Comparison of ENCODE assay signal across 31 cellular contexts in the genomic region with DNA sequence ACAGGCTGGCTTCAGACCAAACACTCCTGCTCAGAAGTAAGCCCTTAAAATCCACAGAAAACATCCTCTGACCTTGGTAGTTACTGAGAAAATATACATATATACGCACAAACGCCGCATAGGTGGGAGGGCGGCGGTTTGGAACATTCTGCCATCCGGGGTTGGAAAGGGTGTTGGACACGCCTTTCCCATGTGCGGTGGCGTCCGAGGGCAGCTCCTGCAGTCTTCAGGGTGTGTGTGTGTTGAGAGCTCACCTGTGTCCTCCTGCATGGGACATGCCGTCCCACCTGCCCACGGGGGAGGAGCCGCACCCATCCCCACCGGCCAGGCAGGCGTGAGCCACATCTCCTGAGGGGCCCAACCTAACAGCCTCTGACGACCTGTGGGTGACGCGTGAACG.
"Had no signal": no experiment of that assay in that cellular context is flagged by ENCODE, and none has a peak within 500 bp of the region (broad histone marks: within the 10 kb centered on the region; RNA-seq: fewer than 3 reads in every experiment).

No MANE protein-coding gene starts in this region.

- H3K9me3 Mint-ChIP-seq: activated CD4-positive, alpha-beta memory T cell treated with anti-CD3 and anti-CD28 coated beads for 36 hours; activated CD4-positive, alpha-beta T cell treated with anti-CD3 and anti-CD28 coated beads, Interleukin-2, amount 10 ng/mL, durations not matched to agents 24 days and 14 days; activated naive CD4-positive, alpha-beta T cell treated with anti-CD3 and anti-CD28 coated beads, Interleukin-2, amount 10 ng/mL, durations not matched to agents 7 days and 5 days; activated naive CD8-positive, alpha-beta T cell treated with anti-CD3 and anti-CD28 coated beads, Interleukin-2, amount 10 ng/mL, durations not matched to agents 7 days and 5 days; nephron; stimulated activated naive CD8-positive, alpha-beta T cell treated with anti-CD3 and anti-CD28 coated beads, Interleukin-15, amount 100 ng/mL, for 72 hours; T-helper 1 cell treated with Interleukin-12 subunit alpha and Interleukin-12 subunit beta and Interleukin-4 antibody, amounts not matched to agents 30 μg/mL and 1 μg/mL, for 36 hours; type B pancreatic cell had no signal

- H3K27me3 Mint-ChIP-seq: activated CD4-positive, alpha-beta T cell treated with anti-CD3 and anti-CD28 coated beads, Interleukin-2, amount 10 ng/mL, durations not matched to agents 24 days and 14 days had no signal

- H3K36me3 ChIP-seq: ascending aorta, cardiac muscle cell, colonic mucosa, sigmoid colon, WERI-Rb-1 had no signal

- H3K36me3 Mint-ChIP-seq: activated CD4-positive, alpha-beta memory T cell treated with anti-CD3 and anti-CD28 coated beads for 36 hours; activated naive CD4-positive, alpha-beta T cell treated with anti-CD3 and anti-CD28 coated beads, Interleukin-2, amount 10 ng/mL, durations not matched to agents 7 days and 5 days; activated naive CD8-positive, alpha-beta T cell treated with anti-CD3 and anti-CD28 coated beads, Interleukin-2, amount 10 ng/mL, durations not matched to agents 7 days and 5 days; brain; memory B cell; stimulated activated memory B cell treated with anti-CD40 and anti-IgM and Interleukin-4, amounts not matched to agents 10 μg/mL and 1 μg/mL and 100 μg/mL, for 72 hours; type B pancreatic cell had no signal

- H3K9me3 ChIP-seq: ascending aorta, colonic mucosa, psoas muscle, sigmoid colon had no signal

- H3K27ac Mint-ChIP-seq: activated CD4-positive, alpha-beta memory T cell treated with anti-CD3 and anti-CD28 coated beads for 36 hours; activated CD4-positive, alpha-beta T cell treated with anti-CD3 and anti-CD28 coated beads, Interleukin-2, amount 10 ng/mL, durations not matched to agents 24 days and 14 days; activated naive CD4-positive, alpha-beta T cell treated with anti-CD3 and anti-CD28 coated beads, Interleukin-2, amount 10 ng/mL, durations not matched to agents 7 days and 5 days; activated naive CD8-positive, alpha-beta T cell treated with anti-CD3 and anti-CD28 coated beads, Interleukin-2, amount 10 ng/mL, durations not matched to agents 7 days and 5 days; brain; memory B cell; nephron; stimulated activated memory B cell treated with anti-CD40 and anti-IgM and Interleukin-4, amounts not matched to agents 10 μg/mL and 1 μg/mL and 100 μg/mL, for 72 hours; stimulated activated naive CD8-positive, alpha-beta T cell treated with anti-CD3 and anti-CD28 coated beads, Interleukin-15, amount 100 ng/mL, for 72 hours; T-helper 1 cell treated with Interleukin-12 subunit alpha and Interleukin-12 subunit beta and Interleukin-4 antibody, amounts not matched to agents 30 μg/mL and 1 μg/mL, for 36 hours; type B pancreatic cell had no signal

- H3K27me3 ChIP-seq: ascending aorta had no signal

- H3K79me2 ChIP-seq: parathyroid adenoma had no signal

- H3K4me3 ChIP-seq: ascending aorta, cardiac muscle cell, colonic mucosa, psoas muscle, sigmoid colon had no signal

- H3K9ac ChIP-seq: parathyroid adenoma had no signal

- H2AFZ ChIP-seq: parathyroid adenoma had no signal

- H3K4me3 Mint-ChIP-seq: activated CD4-positive, alpha-beta memory T cell treated with anti-CD3 and anti-CD28 coated beads for 36 hours; activated CD4-positive, alpha-beta T cell treated with anti-CD3 and anti-CD28 coated beads, Interleukin-2, amount 10 ng/mL, durations not matched to agents 24 days and 14 days; activated naive CD4-positive, alpha-beta T cell treated with anti-CD3 and anti-CD28 coated beads, Interleukin-2, amount 10 ng/mL, durations not matched to agents 7 days and 5 days; activated naive CD8-positive, alpha-beta T cell treated with anti-CD3 and anti-CD28 coated beads, Interleukin-2, amount 10 ng/mL, durations not matched to agents 7 days and 5 days; memory B cell; stimulated activated memory B cell treated with anti-CD40 and anti-IgM and Interleukin-4, amounts not matched to agents 10 μg/mL and 1 μg/mL and 100 μg/mL, for 72 hours; stimulated activated naive CD8-positive, alpha-beta T cell treated with anti-CD3 and anti-CD28 coated beads, Interleukin-15, amount 100 ng/mL, for 72 hours; T-helper 1 cell treated with Interleukin-12 subunit alpha and Interleukin-12 subunit beta and Interleukin-4 antibody, amounts not matched to agents 30 μg/mL and 1 μg/mL, for 36 hours; type B pancreatic cell had no signal

- ATAC-seq: left cardiac atrium; psoas muscle; stimulated activated memory B cell treated with anti-CD40 and anti-IgM and Interleukin-4, amounts not matched to agents 10 μg/mL and 1 μg/mL and 100 μg/mL, for 72 hours; stimulated activated naive CD8-positive, alpha-beta T cell treated with anti-CD3 and anti-CD28 coated beads, Interleukin-15, amount 100 ng/mL, for 72 hours had no signal

- H3K4me1 Mint-ChIP-seq: activated CD4-positive, alpha-beta T cell treated with anti-CD3 and anti-CD28 coated beads, Interleukin-2, amount 10 ng/mL, durations not matched to agents 24 days and 14 days; activated naive CD4-positive, alpha-beta T cell treated with anti-CD3 and anti-CD28 coated beads, Interleukin-2, amount 10 ng/mL, durations not matched to agents 7 days and 5 days; activated naive CD8-positive, alpha-beta T cell treated with anti-CD3 and anti-CD28 coated beads, Interleukin-2, amount 10 ng/mL, durations not matched to agents 7 days and 5 days; stimulated activated memory B cell treated with anti-CD40 and anti-IgM and Interleukin-4, amounts not matched to agents 10 μg/mL and 1 μg/mL and 100 μg/mL, for 72 hours; stimulated activated naive CD8-positive, alpha-beta T cell treated with anti-CD3 and anti-CD28 coated beads, Interleukin-15, amount 100 ng/mL, for 72 hours had no signal

- H3K27ac ChIP-seq: ascending aorta, cardiac muscle cell, colonic mucosa, parathyroid adenoma, psoas muscle, sigmoid colon, WERI-Rb-1 had no signal

- H3K4me1 ChIP-seq: ascending aorta, colonic mucosa, parathyroid adenoma, psoas muscle, sigmoid colon had no signal

- DNase-seq: activated CD4-positive, alpha-beta memory T cell treated with anti-CD3 and anti-CD28 coated beads for 36 hours; activated CD4-positive, alpha-beta T cell treated with anti-CD3 and anti-CD28 coated beads, Interleukin-2, amount 10 ng/mL, durations not matched to agents 24 days and 14 days; activated CD4-positive, CD25-positive, alpha-beta regulatory T cell treated with anti-CD3 and anti-CD28 coated beads, Interleukin-2, amount 50 U/mL, for 72 hours; activated CD8-positive, alpha-beta memory T cell treated with anti-CD3 and anti-CD28 coated beads, Interleukin-2, amount 50 U/mL, for 4 hours; activated gamma-delta T cell; activated naive CD4-positive, alpha-beta T cell treated with anti-CD3 and anti-CD28 coated beads, Interleukin-2, amount 10 ng/mL, durations not matched to agents 7 days and 5 days; activated naive CD8-positive, alpha-beta T cell treated with anti-CD3 and anti-CD28 coated beads, Interleukin-2, amount 10 ng/mL, durations not matched to agents 7 days and 5 days; activated T-cell treated with anti-CD3 and anti-CD28 coated beads, Interleukin-2, amount 50 U/mL, for 1 hour; cerebellar nuclear complex; colonic mucosa; effector CD8-positive, alpha-beta T cell; left cardiac atrium; nucleus accumbens; psoas muscle; sigmoid colon; small intestine; stimulated activated CD4-positive, alpha-beta T cell treated with anti-CD3 and anti-CD28 coated beads, Interleukin-4, amount 100 ng/mL, for 4 hours; stimulated activated CD8-positive, alpha-beta memory T cell treated with anti-CD3 and anti-CD28 coated beads, Interleukin-4, amount 100 ng/mL, for 48 hours; stimulated activated naive CD8-positive, alpha-beta T cell treated with anti-CD3 and anti-CD28 coated beads, Interleukin-15, amount 100 ng/mL, for 72 hours; substantia nigra; T-helper 9 cell; WERI-Rb-1 had no signal
